34 cellular contexts compared by ENCODE assay signal in genomic region chr9:130554606-130555005, GRCh38.
"Had no signal": no experiment of that assay in that cellular context is flagged by ENCODE, and none has a peak within 500 bp of the region (broad histone marks: within the 10 kb centered on the region; RNA-seq: fewer than 3 reads in every experiment).

No MANE protein-coding gene starts in this region.

- H3K9me3 ChIP-seq: MG63 had no signal

- H3K27me3 ChIP-seq: MG63 had no signal

- H3K4me3 ChIP-seq: MG63 had no signal

- H3K27ac ChIP-seq: KMS-11 had no signal

- H3K36me3 ChIP-seq: MG63 had no signal

- H3K4me2 ChIP-seq: KMS-11 had no signal

- DNase-seq: Karpas-422, Kasumi-1, MG63, MM.1S, MV-4-11, NCI-H1048, NCI-H1092, NCI-H1092 treated with DMSO at 0.1 percent for 48 hours, NCI-H1105, NCI-H1105 treated with DMSO at 0.1 percent for 48 hours, NCI-H1417, NCI-H1417 treated with DMSO at 0.1 percent for 48 hours, NCI-H1436, NCI-H1436 treated with DMSO at 0.1 percent for 48 hours, NCI-H146, NCI-H1694, NCI-H1694 treated with DMSO at 0.1 percent for 48 hours, NCI-H187, NCI-H187 treated with DMSO at 0.1 percent for 48 hours, NCI-H1930, NCI-H2029, NCI-H2029 treated with DMSO at 0.1 percent for 48 hours, NCI-H2081, NCI-H2081 treated with DMSO at 0.1 percent for 48 hours, NCI-H2107, NCI-H2171, NCI-H2171 treated with DMSO at 0.1 percent for 48 hours, NCI-H2227 treated with DMSO at 0.1 percent for 48 hours, NCI-H226, NCI-H345, NCI-H446, NCI-H446 treated with DMSO at 0.1 percent for 48 hours, NCI-H510A had no signal

- H3K9ac ChIP-seq: KMS-11 had no signal
